Comparison of ENCODE assay signal across 10 cellular contexts in genomic region chr1:99441234-99442095, GRCh38.
A peak's percentile ranks its signal among the peaks of the same experiment; 100 is the strongest.
DNase-seq lines count a peak whose midpoint lies in the region; ATAC-seq, FAIRE-seq and TF ChIP-seq lines count a peak whose summit lies in the region.
"Had no signal": no experiment of that assay in that cellular context is flagged by ENCODE, and none has a peak within 500 bp of the region (broad histone marks: within the 10 kb centered on the region; RNA-seq: fewer than 3 reads in every experiment).

No MANE protein-coding gene starts in this region.

- no peaks in the 10 kb centered on the region for H3K9me3 Mint-ChIP-seq in activated CD8-positive, alpha-beta T cell treated with anti-CD3 and anti-CD28 coated beads for 36 hours
- no peaks in the 10 kb centered on the region for H3K9me3 Mint-ChIP-seq in activated T-cell treated with anti-CD3 and anti-CD28 coated beads, Interleukin-2, amount 50 U/mL, for 24 hours
- H3K9me3 Mint-ChIP-seq: activated B cell treated with CpG ODN at 0.5 μM for 24 hours had no signal

- H3K27me3 ChIP-seq in left lung, result no peaks in the 10 kb centered on the region

- H3K4me1 ChIP-seq in left lung, result peaks cover 0 to 3% of the 10 kb centered on the region in 2 donors

- CTCF ChIA-PET in activated CD8-positive, alpha-beta T cell treated with anti-CD3 and anti-CD28 coated beads for 36 hours (lab: Charles Lee), result no interaction called here

- H3K36me3 ChIP-seq in left lung, result no peaks in the 10 kb centered on the region

- DNase-seq in D721Med (ENCODE audit: insufficient read length, low spot score), result no peak
- peak; percentile 54 for DNase-seq in activated CD8-positive, alpha-beta T cell treated with anti-CD3 and anti-CD28 coated beads for 36 hours
- DNase-seq in left lung, result no peak
- no peak for DNase-seq in central memory CD4-positive, alpha-beta T cell
- no peak for DNase-seq in activated T-cell treated with anti-CD3 and anti-CD28 coated beads, Interleukin-2, amount 50 U/mL, for 24 hours
- DNase-seq: activated B cell treated with CpG ODN at 0.5 μM for 24 hours, NCI-H526 had no signal

- no peak overlapping the region for H3K4me3 ChIP-seq in left lung

- H3K4me3 Mint-ChIP-seq in activated CD8-positive, alpha-beta T cell treated with anti-CD3 and anti-CD28 coated beads for 36 hours, result no peak overlapping the region
- no peak overlapping the region for H3K4me3 Mint-ChIP-seq in activated T-cell treated with anti-CD3 and anti-CD28 coated beads, Interleukin-2, amount 50 U/mL, for 24 hours
- H3K4me3 Mint-ChIP-seq: activated B cell treated with CpG ODN at 0.5 μM for 24 hours had no signal

- ATAC-seq in HG03432 (IDR thresholded peaks at IDR 0.05; ENCODE audit: unreplicated experiment) (peak; percentile 59), left lung (peak; percentile 57), HG03442 (IDR thresholded peaks at IDR 0.05; ENCODE audit: unreplicated experiment) (no peak), GM18867 (IDR thresholded peaks at IDR 0.05; ENCODE audit: unreplicated experiment) (no peak)
- peak; percentile 98 for ATAC-seq in activated CD8-positive, alpha-beta T cell treated with anti-CD3 and anti-CD28 coated beads for 36 hours

- POLR2A ChIA-PET in activated CD8-positive, alpha-beta T cell treated with anti-CD3 and anti-CD28 coated beads for 36 hours (lab: Charles Lee), result no interaction called here

- H3K27me3 Mint-ChIP-seq in activated CD8-positive, alpha-beta T cell treated with anti-CD3 and anti-CD28 coated beads for 36 hours, result no peaks in the 10 kb centered on the region
- H3K27me3 Mint-ChIP-seq in activated T-cell treated with anti-CD3 and anti-CD28 coated beads, Interleukin-2, amount 50 U/mL, for 24 hours, result peaks cover 14% of the 10 kb centered on the region
- H3K27me3 Mint-ChIP-seq: activated B cell treated with CpG ODN at 0.5 μM for 24 hours had no signal

- intact Hi-C loops in activated CD8-positive, alpha-beta T cell treated with anti-CD3 and anti-CD28 coated beads for 36 hours (cut with micrococcal nuclease), result no loop called here
- intact Hi-C loops in left lung (cut with DNase I), result no loop called here

- H3K27ac ChIP-seq in left lung, result peak overlapping the region; percentile 14 to 16

- TF ChIP-seq CTCF in D721Med (IDR thresholded peaks at IDR 0.05; ENCODE audit: insufficient read depth, missing control alignments) (no peak), left lung (IDR thresholded peaks at IDR 0.05) (no peak)
- no peak for TF ChIP-seq CTCF in activated CD8-positive, alpha-beta T cell treated with anti-CD3 and anti-CD28 coated beads for 36 hours (IDR thresholded peaks at IDR 0.05)

- peak; percentile 11 for FAIRE-seq in D721Med (lab: Jason Lieb, UNC)

- no peaks in the 10 kb centered on the region for H3K36me3 Mint-ChIP-seq in activated CD8-positive, alpha-beta T cell treated with anti-CD3 and anti-CD28 coated beads for 36 hours (ENCODE audit: low read depth)
- no peaks in the 10 kb centered on the region for H3K36me3 Mint-ChIP-seq in activated T-cell treated with anti-CD3 and anti-CD28 coated beads, Interleukin-2, amount 50 U/mL, for 24 hours (ENCODE audit: low read depth)

- H3K9me3 ChIP-seq in left lung, result no peaks in the 10 kb centered on the region

- H3K4me1 Mint-ChIP-seq in activated CD8-positive, alpha-beta T cell treated with anti-CD3 and anti-CD28 coated beads for 36 hours (ENCODE audit: low read depth), result peaks cover 10% of the 10 kb centered on the region
- H3K4me1 Mint-ChIP-seq in activated T-cell treated with anti-CD3 and anti-CD28 coated beads, Interleukin-2, amount 50 U/mL, for 24 hours (ENCODE audit: low read depth), result peaks cover 12% of the 10 kb centered on the region
- H3K4me1 Mint-ChIP-seq: activated B cell treated with CpG ODN at 0.5 μM for 24 hours had no signal

- peak overlapping the region; percentile 30 for H3K27ac Mint-ChIP-seq in activated CD8-positive, alpha-beta T cell treated with anti-CD3 and anti-CD28 coated beads for 36 hours
- no peak overlapping the region for H3K27ac Mint-ChIP-seq in activated T-cell treated with anti-CD3 and anti-CD28 coated beads, Interleukin-2, amount 50 U/mL, for 24 hours
- H3K27ac Mint-ChIP-seq: activated B cell treated with CpG ODN at 0.5 μM for 24 hours had no signal

Comparison
In these comparisons a context has a peak if more than half of its experiments do, and no peak if none do; other contexts are left out.
1. ATAC-seq: peak in HG03432 (single experiment), activated CD8-positive, alpha-beta T cell treated with anti-CD3 and anti-CD28 coated beads for 36 hours (single experiment) and left lung (single experiment); none in HG03442 (single experiment) and GM18867 (single experiment).